8 cellular contexts compared by ENCODE assay signal in genomic region chr2:196336715-196337617, GRCh38.
DNase-seq lines count a peak whose midpoint lies in the region; ATAC-seq and TF ChIP-seq lines count a peak whose summit lies in the region.

No MANE protein-coding gene starts in this region.

- H3K4me3 Mint-ChIP-seq in immature natural killer cell (no peak overlapping the region), type B pancreatic cell (no peak overlapping the region)

- H3K27me3 Mint-ChIP-seq in immature natural killer cell (ENCODE audit: low read depth in 3 of 3) (peaks cover 0 to 2% (median 2%) of the 10 kb centered on the region in 3 donors), type B pancreatic cell (no peaks in the 10 kb centered on the region)

- DNase-seq in BE2C (no peak), NCI-H460 (ENCODE audit: extremely low read depth, low read depth) (peak; percentile 24), adipocyte (ENCODE audit: low read depth) (peak; percentile 78), immature natural killer cell (peak; percentile 6 to 12 (median 12)), type B pancreatic cell (ENCODE audit: extremely low spot score, unreplicated experiment) (no peak), GM19240 (ENCODE audit: insufficient read length, low spot score) (no peak), NK-92 (lab: John Stamatoyannopoulos, UW; ENCODE audit: unreplicated experiment) (no peak)

- H3K27me3 ChIP-seq in BE2C (no peaks in the 10 kb centered on the region), adipocyte (replicated peaks; ENCODE audit: control insufficient read depth, insufficient read depth, low read length) (no peaks in the 10 kb centered on the region)

- H3K4me1 Mint-ChIP-seq in immature natural killer cell (no peaks in the 10 kb centered on the region), type B pancreatic cell (ENCODE audit: unreplicated experiment) (peaks cover 13% of the 10 kb centered on the region)

- H3K9me3 ChIP-seq in BE2C (no peaks in the 10 kb centered on the region), adipocyte (ENCODE audit: control insufficient read depth, low read length) (no peaks in the 10 kb centered on the region)

- H3K9me3 Mint-ChIP-seq in immature natural killer cell (no peaks in the 10 kb centered on the region), type B pancreatic cell (no peaks in the 10 kb centered on the region)

- peak; percentile 61 for ATAC-seq in GM19023 (IDR thresholded peaks at IDR 0.05; ENCODE audit: unreplicated experiment)

- H3K9ac ChIP-seq in adipocyte (ENCODE audit: low read length) = peak overlapping the region; percentile 1

- H3K4me3 ChIP-seq in BE2C (ENCODE audit: low read depth, low read length) = no peak overlapping the region
- H3K4me3 ChIP-seq in adipocyte (ENCODE audit: low read length) = no peak overlapping the region

- peak; percentile 44 for TF ChIP-seq CTCF in BE2C (IDR thresholded peaks at IDR 0.05; ENCODE audit: low read depth, low read length)
- TF ChIP-seq CTCF in type B pancreatic cell (conservative IDR thresholded peaks at IDR 0.05) = peak; percentile 81

- H3K36me3 ChIP-seq in BE2C = no peaks in the 10 kb centered on the region
- no peaks in the 10 kb centered on the region for H3K36me3 ChIP-seq in adipocyte (ENCODE audit: control insufficient read depth, insufficient read depth, low read length, severe bottlenecking)

- H3K36me3 Mint-ChIP-seq in immature natural killer cell = no peaks in the 10 kb centered on the region
- no peaks in the 10 kb centered on the region for H3K36me3 Mint-ChIP-seq in type B pancreatic cell

- H3K4me1 ChIP-seq in BE2C (peaks cover 4% of the 10 kb centered on the region), adipocyte (ENCODE audit: control insufficient read depth, insufficient read depth, low read length) (peaks cover 17% of the 10 kb centered on the region)

- no peak overlapping the region for H3K27ac Mint-ChIP-seq in immature natural killer cell
- no peak overlapping the region for H3K27ac Mint-ChIP-seq in type B pancreatic cell

Comparison
In these comparisons a context has a peak if more than half of its experiments do, and no peak if none do; other contexts are left out.
1. DNase-seq: peak in NCI-H460 (single experiment), adipocyte (single experiment) and immature natural killer cell (3 of 3); none in BE2C (single experiment), type B pancreatic cell (single experiment), GM19240 (single experiment) and NK-92 (single experiment).